ENCODE assay signal across 17 cellular contexts in genomic region chr10:58570979-58571378, GRCh38. TPM values are rescaled to one million over a fixed set of nuclear protein-coding genes. Genes with fewer than 3 reads are reported as not detected.
DNase-seq lines count a peak whose midpoint lies in the region; ATAC-seq and TF ChIP-seq lines count a peak whose summit lies in the region.
"Had no signal": no experiment of that assay in that cellular context is flagged by ENCODE, and none has a peak within 500 bp of the region (broad histone marks: within the 10 kb centered on the region; RNA-seq: fewer than 3 reads in every experiment).

No MANE protein-coding gene starts in this region.

- no TSS peak for BruUV-seq in IMR-90 (replicated peaks; lab: Mats Ljungman, UMichigan)

- H3K36me3 ChIP-seq in IMR-90 (ENCODE audit: control insufficient read depth, insufficient read depth, low read length) = 0 out of 2 replicates have a peak, but pooled peaks cover 3% of the 10 kb centered on the region
- H3K36me3 ChIP-seq: BE2C had no signal

- in situ Hi-C loops in IMR-90 (cut with MboI; ENCODE audit: low sequenced_read_pairs) = no loop called here

- no peak overlapping the region for H4K5ac ChIP-seq in IMR-90 (ENCODE audit: low read depth, low read length)

- H4K91ac ChIP-seq in IMR-90 (ENCODE audit: insufficient read depth, low read depth, low read length) = no peak overlapping the region

- POLR2A ChIA-PET in IMR-90 (lab: Charles Lee; ENCODE audit: unreplicated experiment) = no interaction called here

- dilution Hi-C loops in IMR-90 (cut with HindIII; ENCODE audit: low sequenced_read_pairs, unreplicated experiment) = no loop called here

- CTCF ChIA-PET in IMR-90 (lab: Yijun Ruan, JAX) = no interaction called here

- no peak overlapping the region for H3K4me2 ChIP-seq in IMR-90 (ENCODE audit: low read depth, low read length)

- peaks cover 2% of the 10 kb centered on the region; the same call in 1 of the 2 replicates for H3K9me1 ChIP-seq in IMR-90 (ENCODE audit: insufficient read depth, low read length)

- H3K4ac ChIP-seq in IMR-90 (ENCODE audit: low read depth, low read length) = no peak overlapping the region

- no peak overlapping the region for H2AK5ac ChIP-seq in IMR-90 (ENCODE audit: low read depth, low read length)

- intact Hi-C loops in IMR-90 (cut with micrococcal nuclease) = no loop called here

- H3K9me3 ChIP-seq in IMR-90 (ENCODE audit: control insufficient read depth, insufficient read depth, low read length) = peaks cover 2% of the 10 kb centered on the region; the same call in 1 of the 2 replicates

- ATAC-seq in IMR-90 (ENCODE audit: low read depth) = no peak

- no peak overlapping the region for H3K14ac ChIP-seq in IMR-90 (replicated peaks; ENCODE audit: low read depth, low read length)

- DNase-seq in AG09319 (ENCODE audit: extremely low read depth, low read depth) (peak; percentile 30), IMR-90 (no peak), fibroblast of peridontal ligament (ENCODE audit: extremely low read depth) (peak; percentile 68), stromal cell of bone marrow (ENCODE audit: low read depth) (peak; percentile 31), foreskin fibroblast (no peak), coronary artery (ENCODE audit: low spot score) (no peak)
- no peak for DNase-seq in stimulated activated naive CD4-positive, alpha-beta T cell treated with Interleukin-2 at 50 U/mL for 16 hours (lab: John Stamatoyannopoulos, UW)
- DNase-seq: 8988T; BE2C; CD4-positive, alpha-beta memory T cell; DMS153; DND-41; GDM1; GOT3; H9 had no signal

- H2AK9ac ChIP-seq in IMR-90 (replicated peaks; ENCODE audit: low read depth, low read length, poor library complexity) = no peak overlapping the region

- peaks cover 28 to 57% of the 10 kb centered on the region in 2 experiments; a peak in 3 of 4 replicates for H3K79me1 ChIP-seq in IMR-90 (ENCODE audit: low read depth in 1 of 2, low read length in 2 of 2)

- H3K27ac ChIP-seq in IMR-90 (ENCODE audit: insufficient read depth, low read length) (no peak overlapping the region), coronary artery (peak overlapping the region in 1 of 2 donors; percentile 64)
- H3K27ac ChIP-seq: C4-2B had no signal

- no peaks in the 10 kb centered on the region for H3K27me3 ChIP-seq in IMR-90 (ENCODE audit: control insufficient read depth, insufficient read depth, low read length)
- H3K27me3 ChIP-seq: BE2C had no signal

- no peak overlapping the region for H3K56ac ChIP-seq in IMR-90 (ENCODE audit: extremely low read depth, insufficient read depth, low read length)

- peaks cover 15% of the 10 kb centered on the region; the same call in 1 of the 2 replicates for H4K20me1 ChIP-seq in IMR-90 (ENCODE audit: insufficient read depth, low read length)

- H3K23ac ChIP-seq in IMR-90 (ENCODE audit: low read depth, low read length) = no peak overlapping the region

- no CpG with 5 or more reads among the region's 2 CpGs for WGBS in IMR-90 (ENCODE audit: extremely low coverage in 2 of 2, insufficient read length in 1 of 2), 2 experiments

- TF ChIP-seq RAD21 in IMR-90 (IDR thresholded peaks at IDR 0.05; ENCODE audit: low read length) = no peak

- H2BK15ac ChIP-seq in IMR-90 (ENCODE audit: low read depth, low read length) = no peak overlapping the region

- H3K4me3 ChIP-seq in IMR-90 (ENCODE audit: insufficient read depth, low read depth, low read length) (no peak overlapping the region), foreskin fibroblast (ENCODE audit: low read depth in 1 of 2, low read length in 2 of 2) (no peak overlapping the region), coronary artery (no peak overlapping the region)

- no peak overlapping the region for H2AFZ ChIP-seq in IMR-90 (replicated peaks; ENCODE audit: low read length, poor library complexity)

- no peak overlapping the region for H2BK120ac ChIP-seq in IMR-90 (ENCODE audit: low read depth, low read length)

- peaks cover 4% of the 10 kb centered on the region for H3K4me1 ChIP-seq in IMR-90 (ENCODE audit: control insufficient read depth, insufficient read depth, low read length)

- TF ChIP-seq CTCF in AG09319 (IDR thresholded peaks at IDR 0.05; ENCODE audit: low read depth, low read length) (no peak), IMR-90 (conservative IDR thresholded peaks at IDR 0.05; ENCODE audit: low read depth, low read length) (no peak), foreskin fibroblast (IDR thresholded peaks at IDR 0.05; ENCODE audit: low read depth, low read length) (no peak), coronary artery (IDR thresholded peaks at IDR 0.05) (no peak)

- no peak overlapping the region for H2BK20ac ChIP-seq in IMR-90 (ENCODE audit: low read depth, low read length)

- peak overlapping the region; percentile 10 for H2BK5ac ChIP-seq in IMR-90 (ENCODE audit: low read depth, low read length, poor library complexity, severe bottlenecking)

- TF ChIP-seq POLR2A in IMR-90 (IDR thresholded peaks at IDR 0.05; ENCODE audit: low read depth, low read length) = no peak

- no peak overlapping the region for H3K9ac ChIP-seq in IMR-90 (ENCODE audit: low read depth, low read length)

- no peak overlapping the region for H4K8ac ChIP-seq in IMR-90 (ENCODE audit: low read depth in 2 of 2, low read length in 2 of 2)

- H3K18ac ChIP-seq in IMR-90 (ENCODE audit: low read depth, low read length) = no peak overlapping the region

TF ChIP-seq in IMR-90, 13 proteins besides CTCF, POLR2A, EP300 and RAD21:
- TF ChIP-seq CHD1 (IDR thresholded peaks at IDR 0.05; ENCODE audit: low read depth, low read length) = no peak
- TF ChIP-seq RCOR1 (IDR thresholded peaks at IDR 0.05; ENCODE audit: insufficient replicate concordance, low read length) = no peak
- TF ChIP-seq NFE2L2 (IDR thresholded peaks at IDR 0.05; ENCODE audit: low read depth, low read length) = no peak
- no peak for TF ChIP-seq RFX5 (IDR thresholded peaks at IDR 0.05; ENCODE audit: low read depth, low read length)
- TF ChIP-seq BHLHE40 (IDR thresholded peaks at IDR 0.05; ENCODE audit: low read depth, low read length) = no peak
- TF ChIP-seq, protein P1, sequence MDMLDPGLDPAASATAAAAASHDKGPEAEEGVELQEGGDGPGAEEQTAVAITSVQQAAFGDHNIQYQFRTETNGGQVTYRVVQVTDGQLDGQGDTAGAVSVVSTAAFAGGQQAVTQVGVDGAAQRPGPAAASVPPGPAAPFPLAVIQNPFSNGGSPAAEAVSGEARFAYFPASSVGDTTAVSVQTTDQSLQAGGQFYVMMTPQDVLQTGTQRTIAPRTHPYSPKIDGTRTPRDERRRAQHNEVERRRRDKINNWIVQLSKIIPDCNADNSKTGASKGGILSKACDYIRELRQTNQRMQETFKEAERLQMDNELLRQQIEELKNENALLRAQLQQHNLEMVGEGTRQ (IDR thresholded peaks at IDR 0.05; ENCODE audit: low read depth, low read length) = no peak
- TF ChIP-seq CEBPB (IDR thresholded peaks at IDR 0.05; ENCODE audit: low read depth, low read length) = no peak
TF ChIP-seq in IMR-90: peak in this region for 0.

RNA-seq across cellular contexts. Expression of gene BICC1, which starts 58.3 kb away (rescaled TPM):
- 38.9 and 42.5 TPM in 2 replicates for total RNA-seq in IMR-90 (2012; rRNA removed)
- polyA plus RNA-seq in IMR-90 (2012; rRNA removed) = 5.1 and 5.7 TPM in 2 replicates
- 2.4 and 3.0 TPM in 2 replicates for polyA plus RNA-seq in IMR-90 (2012; cell fraction: cytosol; rRNA removed)
- 1.6 and 8.7 TPM in 2 replicates for polyA plus RNA-seq in IMR-90 (2012; cell fraction: nucleus; rRNA removed; ENCODE audit: low replicate concordance)
- total RNA-seq: CD4-positive, alpha-beta memory T cell; HT-29 had no signal
- polyA plus RNA-seq: CD4-positive, alpha-beta memory T cell had no signal

Comparison
In these comparisons a context has a peak if more than half of its experiments do, and no peak if none do; other contexts are left out.
1. DNase-seq: peak in AG09319 (single experiment), fibroblast of peridontal ligament (single experiment) and stromal cell of bone marrow (single experiment); none in IMR-90 (single experiment), foreskin fibroblast (0 of 2), stimulated activated naive CD4-positive, alpha-beta T cell treated with Interleukin-2 at 50 U/mL for 16 hours (single experiment) and coronary artery (single experiment).